Comparison of ENCODE assay signal across 25 cellular contexts in genomic region chr6:81889644-81890043, GRCh38.
"Had no signal": no experiment of that assay in that cellular context is flagged by ENCODE, and none has a peak within 500 bp of the region (broad histone marks: within the 10 kb centered on the region; RNA-seq: fewer than 3 reads in every experiment).

No MANE protein-coding gene starts in this region.

- H3K27ac Mint-ChIP-seq: activated CD8-positive, alpha-beta memory T cell treated with anti-CD3 and anti-CD28 coated beads, Interleukin-2, amount 10 ng/mL, durations not matched to agents 7 days and 5 days; activated naive CD4-positive, alpha-beta T cell treated with anti-CD3 and anti-CD28 coated beads, Interleukin-2, amount 50 U/mL, for 24 hours; activated T-cell treated with anti-CD3 and anti-CD28 coated beads, Interleukin-2, amount 50 U/mL, for 24 hours; activated T-helper 1 cell treated with anti-CD3 and anti-CD28 coated beads, Interleukin-12 subunit alpha, Interleukin-12 subunit beta, Interleukin-2, Interleukin-4 antibody, amounts not matched to agents 30 ng/mL and 10 ng/mL and 1 ng/mL, durations not matched to agents 14 hours and 24 hours and 36 hours; T-helper 2 cell treated with Interferon-gamma antibody and Interleukin-4, amounts not matched to agents 5 μg/mL and 100 μg/mL, for 36 hours; WTC11 had no signal

- H3K36me3 Mint-ChIP-seq: activated CD8-positive, alpha-beta memory T cell treated with anti-CD3 and anti-CD28 coated beads, Interleukin-2, amount 10 ng/mL, durations not matched to agents 7 days and 5 days; activated naive CD4-positive, alpha-beta T cell treated with anti-CD3 and anti-CD28 coated beads, Interleukin-2, amount 50 U/mL, for 24 hours; WTC11 had no signal

- H3K4me1 Mint-ChIP-seq: activated CD8-positive, alpha-beta memory T cell treated with anti-CD3 and anti-CD28 coated beads, Interleukin-2, amount 10 ng/mL, durations not matched to agents 7 days and 5 days; activated naive CD4-positive, alpha-beta T cell treated with anti-CD3 and anti-CD28 coated beads, Interleukin-2, amount 50 U/mL, for 24 hours; WTC11 had no signal

- DNase-seq: activated CD4-positive, alpha-beta T cell treated with anti-CD3 and anti-CD28 coated beads for 48 hours; activated CD4-positive, alpha-beta T cell treated with anti-CD3 and anti-CD28 coated beads, Interleukin-2, amount 50 U/mL, for 48 hours; activated CD4-positive, CD25-positive, alpha-beta regulatory T cell treated with anti-CD3 and anti-CD28 coated beads, Interleukin-2, amount 50 U/mL, for 72 hours; activated CD8-positive, alpha-beta memory T cell treated with anti-CD3 and anti-CD28 coated beads, Interleukin-2, amount 10 ng/mL, durations not matched to agents 7 days and 5 days; activated effector memory CD4-positive, alpha-beta T cell treated with Interleukin-2 at 50 U/mL for 16 hours; activated naive CD4-positive, alpha-beta T cell; activated T-cell treated with anti-CD3 and anti-CD28 coated beads, Interleukin-2, amount 50 U/mL, for 24 hours; aorta; caudate nucleus; MM.1S; NCI-H1092 treated with DMSO at 0.1 percent for 48 hours; NCI-H1436; NCI-H1694 treated with DMSO at 0.1 percent for 48 hours; NCI-H2029 treated with DMSO at 0.1 percent for 48 hours; NCI-H510A treated with DMSO at 0.1 percent for 48 hours; NCI-H69; NK-92 treated with Interleukin-12 subunit alpha and Interleukin-12 subunit beta, amount 100 ng/mL, for 24 hours; OCI-M1; Right ventricle myocardium superior; SJCRH30; SW 1271 had no signal

- H3K4me3 Mint-ChIP-seq: activated CD8-positive, alpha-beta memory T cell treated with anti-CD3 and anti-CD28 coated beads, Interleukin-2, amount 10 ng/mL, durations not matched to agents 7 days and 5 days; activated naive CD4-positive, alpha-beta T cell treated with anti-CD3 and anti-CD28 coated beads, Interleukin-2, amount 50 U/mL, for 24 hours; activated T-cell treated with anti-CD3 and anti-CD28 coated beads, Interleukin-2, amount 50 U/mL, for 24 hours; activated T-helper 1 cell treated with anti-CD3 and anti-CD28 coated beads, Interleukin-12 subunit alpha, Interleukin-12 subunit beta, Interleukin-2, Interleukin-4 antibody, amounts not matched to agents 30 ng/mL and 10 ng/mL and 1 ng/mL, durations not matched to agents 14 hours and 24 hours and 36 hours; T-helper 2 cell treated with Interferon-gamma antibody and Interleukin-4, amounts not matched to agents 5 μg/mL and 100 μg/mL, for 36 hours; WTC11 had no signal

- H3K9me3 Mint-ChIP-seq: activated naive CD4-positive, alpha-beta T cell treated with anti-CD3 and anti-CD28 coated beads, Interleukin-2, amount 50 U/mL, for 24 hours; activated T-cell treated with anti-CD3 and anti-CD28 coated beads, Interleukin-2, amount 50 U/mL, for 24 hours; activated T-helper 1 cell treated with anti-CD3 and anti-CD28 coated beads, Interleukin-12 subunit alpha, Interleukin-12 subunit beta, Interleukin-2, Interleukin-4 antibody, amounts not matched to agents 30 ng/mL and 10 ng/mL and 1 ng/mL, durations not matched to agents 14 hours and 24 hours and 36 hours; T-helper 2 cell treated with Interferon-gamma antibody and Interleukin-4, amounts not matched to agents 5 μg/mL and 100 μg/mL, for 36 hours had no signal

- H3K27me3 Mint-ChIP-seq: activated CD8-positive, alpha-beta memory T cell treated with anti-CD3 and anti-CD28 coated beads, Interleukin-2, amount 10 ng/mL, durations not matched to agents 7 days and 5 days; activated T-cell treated with anti-CD3 and anti-CD28 coated beads, Interleukin-2, amount 50 U/mL, for 24 hours had no signal
